8 cellular contexts compared by ENCODE assay signal in the genomic region with DNA sequence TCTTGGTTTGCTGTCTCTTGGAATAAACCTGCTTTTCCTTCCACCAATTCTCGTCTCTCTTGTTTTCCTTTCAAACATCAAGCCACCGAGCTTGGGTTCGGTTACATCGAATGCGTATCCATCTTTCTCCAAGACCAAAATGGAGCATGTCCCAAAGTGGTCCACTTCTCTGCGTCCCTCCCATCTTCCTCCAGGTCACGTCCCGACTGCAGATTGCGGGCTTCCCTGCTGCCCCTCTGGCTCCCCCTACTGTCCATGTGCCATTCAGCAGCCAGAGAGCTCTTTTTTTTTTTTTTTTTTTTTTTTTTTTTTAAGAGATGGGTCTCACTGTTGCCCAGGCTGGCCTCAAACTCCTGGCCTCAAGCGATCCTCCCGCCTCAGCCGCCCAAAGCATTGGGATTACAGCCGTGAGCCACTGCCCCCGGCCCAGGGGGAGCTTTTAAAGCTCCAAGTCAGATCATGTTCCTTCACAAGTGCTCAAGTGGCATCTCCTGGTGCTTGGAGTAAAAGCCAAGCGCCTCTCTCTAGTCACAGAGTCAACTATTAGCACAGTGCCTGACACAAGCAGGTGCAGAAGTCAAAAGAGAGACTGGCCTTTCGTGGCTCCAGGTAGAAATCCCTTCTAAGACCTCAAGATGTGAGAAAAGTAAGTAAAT. TPM values are rescaled to one million over a fixed set of nuclear protein-coding genes. Genes with fewer than 3 reads are reported as not detected.
DNase-seq lines count a peak whose midpoint lies in the region; ATAC-seq and TF ChIP-seq lines count a peak whose summit lies in the region.

No MANE protein-coding gene starts in this region.

- H3K36me3 Mint-ChIP-seq in T-helper 17 cell (ENCODE audit: low read depth), result peaks cover 24% of the 10 kb centered on the region

- H3K79me2 ChIP-seq in hepatocyte, result no peaks in the 10 kb centered on the region

- H3K27ac ChIP-seq in hepatocyte, result no peak overlapping the region

- H3K4me1 Mint-ChIP-seq in T-helper 17 cell, result peaks cover 43% of the 10 kb centered on the region

- peak overlapping the region; percentile 80 for H3K27ac Mint-ChIP-seq in T-helper 17 cell

- H3K4me1 ChIP-seq in hepatocyte (ENCODE audit: insufficient read depth), result no peaks in the 10 kb centered on the region

- H3K4me3 ChIP-seq in hepatocyte, result no peak overlapping the region

- WGBS in hepatocyte (ENCODE audit: low lambda C conversion rate, missing lambda C conversion rate), result 12% methylated on average over 15 of the region's 16 CpGs

- H3K9me2 ChIP-seq in hepatocyte (replicated peaks; ENCODE audit: insufficient read depth), result no peaks in the 10 kb centered on the region

- no peaks in the 10 kb centered on the region for H3K36me3 ChIP-seq in hepatocyte (replicated peaks; ENCODE audit: insufficient read depth, low read depth)

- ATAC-seq in T-helper 17 cell (peak; percentile 59), GM19463 (IDR thresholded peaks at IDR 0.05; ENCODE audit: unreplicated experiment) (no peak)

- no peak overlapping the region for H3K4me3 Mint-ChIP-seq in T-helper 17 cell

- H2AFZ ChIP-seq in hepatocyte, result no peak overlapping the region

- H3K9me3 ChIP-seq in T-helper 17 cell (ENCODE audit: control insufficient read depth, low read length, poor library complexity, severe bottlenecking) (no peaks in the 10 kb centered on the region), hepatocyte (ENCODE audit: low read depth) (no peaks in the 10 kb centered on the region)

- H3K27me3 Mint-ChIP-seq in T-helper 17 cell, result peaks cover 5% of the 10 kb centered on the region

- no peak overlapping the region for H3K4me2 ChIP-seq in hepatocyte

- H4K20me1 ChIP-seq in hepatocyte (ENCODE audit: insufficient read depth, poor library complexity, severe bottlenecking), result no peaks in the 10 kb centered on the region

- peak; percentile 82 for DNase-seq in Daoy (ENCODE audit: low read depth)
- DNase-seq in LHCN-M2 (ENCODE audit: low read depth), result peak; percentile 51
- peak; percentile 47 to 60 (median 55) for DNase-seq in T-helper 17 cell
- peak; percentile 42 for DNase-seq in amniotic epithelial cell (ENCODE audit: low read depth)
- peak; percentile 84 for DNase-seq in hepatocyte (ENCODE audit: low spot score)
- peak; percentile 24 to 44 for DNase-seq in stimulated activated CD4-positive, alpha-beta T cell treated with anti-CD3 and anti-CD28 coated beads, Interleukin-15, amount 100 ng/mL, for 1 hour (ENCODE audit: low read depth in 1 of 2, low spot score in 1 of 2)
- no peak for DNase-seq in cortex of kidney (lab: John Stamatoyannopoulos, UW)

- peak; percentile 71 for TF ChIP-seq CTCF in hepatocyte (IDR thresholded peaks at IDR 0.05; ENCODE audit: poor library complexity)

- H3K27me3 ChIP-seq in hepatocyte, result no peaks in the 10 kb centered on the region

RNA-seq across cellular contexts. Expression of gene COL5A3, which starts 10.0 kb away (rescaled TPM):
- 2.8 and 4.1 TPM in 2 replicates for total RNA-seq in Daoy (2014; rRNA removed; shearing (Covaris generic))
- total RNA-seq in LHCN-M2 (2014; rRNA removed) (0.58 and 0.80 TPM in 2 replicates), T-helper 17 cell (10 to 100 TPM; 50.0 to 52.1 TPM), hepatocyte (1.9 and 2.0 TPM in 2 replicates)
- polyA plus RNA-seq in LHCN-M2 (2012), result 0.18 TPM
- 0.78 and 2.1 TPM in 2 replicates for polyA plus RNA-seq in hepatocyte

RNA-seq across cellular contexts. Expression of gene RDH8, which starts 13.0 kb away (rescaled TPM):
- total RNA-seq in Daoy (2014; rRNA removed; shearing (Covaris generic)), result not detected in 2 replicates
- not detected in 2 replicates for total RNA-seq in LHCN-M2 (2014; rRNA removed)
- polyA plus RNA-seq in LHCN-M2 (2012), result not detected
- total RNA-seq in T-helper 17 cell, result not detected
- total RNA-seq in hepatocyte, result not detected in 2 replicates
- polyA plus RNA-seq in hepatocyte, result not detected in 2 replicates
